In the genomic region with DNA sequence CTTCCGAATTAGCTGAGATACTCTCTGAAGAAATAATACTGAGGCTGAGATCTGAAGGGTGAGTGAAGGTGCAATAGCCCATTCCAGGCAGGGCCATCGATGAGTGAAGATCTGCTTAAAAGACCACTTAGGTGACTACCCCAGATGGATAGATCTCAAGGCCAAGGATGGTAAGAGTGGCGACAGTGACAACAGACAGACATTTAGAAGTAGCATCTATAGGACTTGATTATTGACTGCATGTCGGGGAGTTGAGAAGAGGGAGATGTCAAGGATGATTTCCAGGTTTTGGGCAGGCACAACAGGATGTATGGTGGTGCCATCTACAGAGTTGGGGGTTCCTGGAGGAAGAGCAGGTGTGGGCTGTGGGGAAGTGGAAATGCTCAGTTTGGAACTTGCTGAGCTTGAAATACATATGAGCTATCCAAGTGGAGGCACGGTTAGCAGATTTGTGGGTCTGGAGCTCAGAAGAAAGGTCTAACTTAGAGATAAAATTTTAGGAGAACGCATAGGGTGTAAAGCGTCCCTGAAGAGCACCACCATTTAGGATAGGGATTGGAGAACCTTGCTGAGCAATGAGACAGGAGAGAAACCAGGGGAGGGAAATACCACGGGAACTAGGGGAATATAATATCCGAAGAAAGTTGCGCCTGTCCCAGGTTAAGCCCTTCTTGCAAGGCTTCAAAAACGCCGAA, we compare ENCODE assay signal across 8 cellular contexts. TPM values are rescaled to one million over a fixed set of nuclear protein-coding genes. Genes with fewer than 3 reads are reported as not detected.
DNase-seq lines count a peak whose midpoint lies in the region; ATAC-seq, FAIRE-seq and TF ChIP-seq lines count a peak whose summit lies in the region.

No MANE protein-coding gene starts in this region.

- TF ChIP-seq POLR2A in heart left ventricle (IDR thresholded peaks at IDR 0.05), result no peak
- no peak for TF ChIP-seq POLR2A in prostate gland (IDR thresholded peaks at IDR 0.05)

- H3K4me3 ChIP-seq in heart left ventricle (peak overlapping the region; percentile 73 to 96 (median 80)), prostate gland (peak overlapping the region; percentile 65 to 76)

- H3K27me3 Mint-ChIP-seq in activated naive CD4-positive, alpha-beta T cell treated with anti-CD3 and anti-CD28 coated beads, Interleukin-2, amount 50 U/mL, for 24 hours, result no peaks in the 10 kb centered on the region
- peaks cover 2% of the 10 kb centered on the region for H3K27me3 Mint-ChIP-seq in activated T-helper 1 cell treated with anti-CD3 and anti-CD28 coated beads, Interleukin-12 subunit alpha, Interleukin-12 subunit beta, Interleukin-2, Interleukin-4 antibody, amounts not matched to agents 30 ng/mL and 10 ng/mL and 1 ng/mL, durations not matched to agents 14 hours and 24 hours and 36 hours (ENCODE audit: insufficient read depth)

- WGBS in heart left ventricle, 4 donors, result 15 to 18% (median 17%) methylated on average over 12 of the region's 12 CpGs
- 14% methylated on average over 12 of the region's 12 CpGs for WGBS in prostate gland

- H3K27ac ChIP-seq in heart left ventricle (peak overlapping the region; percentile 84 to 99 (median 96)), prostate gland (peak overlapping the region; percentile 94 to 95)

- peaks cover 0 to 23% (median 13%) of the 10 kb centered on the region in 9 donors for H3K36me3 ChIP-seq in heart left ventricle
- H3K36me3 ChIP-seq in prostate gland, result no peaks in the 10 kb centered on the region

- peak overlapping the region; percentile 89 for H3K4me3 Mint-ChIP-seq in activated naive CD4-positive, alpha-beta T cell treated with anti-CD3 and anti-CD28 coated beads, Interleukin-2, amount 50 U/mL, for 24 hours
- peak overlapping the region; percentile 88 for H3K4me3 Mint-ChIP-seq in activated T-helper 1 cell treated with anti-CD3 and anti-CD28 coated beads, Interleukin-12 subunit alpha, Interleukin-12 subunit beta, Interleukin-2, Interleukin-4 antibody, amounts not matched to agents 30 ng/mL and 10 ng/mL and 1 ng/mL, durations not matched to agents 14 hours and 24 hours and 36 hours

- H3K9me3 ChIP-seq in heart left ventricle (no peaks in the 10 kb centered on the region), prostate gland (no peaks in the 10 kb centered on the region)

- H3K9me3 Mint-ChIP-seq in activated naive CD4-positive, alpha-beta T cell treated with anti-CD3 and anti-CD28 coated beads, Interleukin-2, amount 50 U/mL, for 24 hours, result no peaks in the 10 kb centered on the region
- no peaks in the 10 kb centered on the region for H3K9me3 Mint-ChIP-seq in activated T-helper 1 cell treated with anti-CD3 and anti-CD28 coated beads, Interleukin-12 subunit alpha, Interleukin-12 subunit beta, Interleukin-2, Interleukin-4 antibody, amounts not matched to agents 30 ng/mL and 10 ng/mL and 1 ng/mL, durations not matched to agents 14 hours and 24 hours and 36 hours

- H3K36me3 Mint-ChIP-seq in activated naive CD4-positive, alpha-beta T cell treated with anti-CD3 and anti-CD28 coated beads, Interleukin-2, amount 50 U/mL, for 24 hours, result peaks cover 6% of the 10 kb centered on the region
- peaks cover 14% of the 10 kb centered on the region for H3K36me3 Mint-ChIP-seq in activated T-helper 1 cell treated with anti-CD3 and anti-CD28 coated beads, Interleukin-12 subunit alpha, Interleukin-12 subunit beta, Interleukin-2, Interleukin-4 antibody, amounts not matched to agents 30 ng/mL and 10 ng/mL and 1 ng/mL, durations not matched to agents 14 hours and 24 hours and 36 hours (ENCODE audit: low read depth)

- H3K4me1 ChIP-seq in heart left ventricle, result peaks cover 0 to 44% (median 28%) of the 10 kb centered on the region in 12 donors
- H3K4me1 ChIP-seq in prostate gland (replicated peaks), result no peaks in the 10 kb centered on the region

- intact Hi-C loops in activated T-helper 1 cell treated with anti-CD3 and anti-CD28 coated beads, Interleukin-12 subunit alpha, Interleukin-12 subunit beta, Interleukin-2, Interleukin-4 antibody, amounts not matched to agents 30 ng/mL and 10 ng/mL and 1 ng/mL, durations not matched to agents 14 hours and 24 hours and 36 hours (cut with micrococcal nuclease), result loop anchor here (1.0 to 10.0 kb wide), 7 partner anchors 29 to 1921 kb away; partner anchors contain the start of genes ANKRD37, CCDC110, CENPU and SNX25
- intact Hi-C loops in heart left ventricle (cut with DNase I), result loop anchor here in 7 of 10 donors (1.0 to 10.0 kb wide), 6 partner anchors 28 to 172 kb away; partner anchors contain the start of genes ANKRD37 (in 4 of the 7) and CCDC110 (in 1 of the 7)
- intact Hi-C loops in prostate gland (cut with DNase I), result loop anchor here (5.0 kb wide), 1 partner anchor 42 kb away; no protein-coding TSS in a partner anchor

- peak overlapping the region; percentile 99 for H3K27ac Mint-ChIP-seq in activated naive CD4-positive, alpha-beta T cell treated with anti-CD3 and anti-CD28 coated beads, Interleukin-2, amount 50 U/mL, for 24 hours
- peak overlapping the region; percentile 92 for H3K27ac Mint-ChIP-seq in activated T-helper 1 cell treated with anti-CD3 and anti-CD28 coated beads, Interleukin-12 subunit alpha, Interleukin-12 subunit beta, Interleukin-2, Interleukin-4 antibody, amounts not matched to agents 30 ng/mL and 10 ng/mL and 1 ng/mL, durations not matched to agents 14 hours and 24 hours and 36 hours

- peak; percentile 9 to 44 (median 42) for ATAC-seq in heart left ventricle

- no peak for TF ChIP-seq CTCF in heart left ventricle (IDR thresholded peaks at IDR 0.05)
- TF ChIP-seq CTCF in prostate gland (IDR thresholded peaks at IDR 0.05), result no peak

- H3K27me3 ChIP-seq in heart left ventricle (no peaks in the 10 kb centered on the region), prostate gland (replicated peaks; ENCODE audit: insufficient read depth) (no peaks in the 10 kb centered on the region)

- no peak for FAIRE-seq in urothelium cell line (lab: Jason Lieb, UNC)

- no peak for DNase-seq in activated naive CD4-positive, alpha-beta T cell treated with anti-CD3 and anti-CD28 coated beads, Interleukin-2, amount 50 U/mL, for 16 hours
- DNase-seq in HT-29 (ENCODE audit: low spot score), result peak; percentile 34
- no peak for DNase-seq in activated T-helper 1 cell treated with anti-CD3 and anti-CD28 coated beads, Interleukin-12 subunit alpha, Interleukin-12 subunit beta, Interleukin-2, Interleukin-4 antibody, amounts not matched to agents 30 ng/mL and 10 ng/mL and 1 ng/mL, durations not matched to agents 14 hours and 24 hours and 36 hours (ENCODE audit: low spot score)
- no peak for DNase-seq in heart left ventricle
- DNase-seq in prostate gland (ENCODE audit: low spot score), result peak; percentile 26
- DNase-seq in urothelium cell line (ENCODE audit: low spot score), result no peak
- DNase-seq in D341Med (ENCODE audit: low spot score), result no peak

- peaks cover 41% of the 10 kb centered on the region for H3K4me1 Mint-ChIP-seq in activated naive CD4-positive, alpha-beta T cell treated with anti-CD3 and anti-CD28 coated beads, Interleukin-2, amount 50 U/mL, for 24 hours
- peaks cover 35% of the 10 kb centered on the region for H3K4me1 Mint-ChIP-seq in activated T-helper 1 cell treated with anti-CD3 and anti-CD28 coated beads, Interleukin-12 subunit alpha, Interleukin-12 subunit beta, Interleukin-2, Interleukin-4 antibody, amounts not matched to agents 30 ng/mL and 10 ng/mL and 1 ng/mL, durations not matched to agents 14 hours and 24 hours and 36 hours (ENCODE audit: low read depth)

RNA-seq across cellular contexts. Expression of gene UFSP2, which starts 0.7 kb away (rescaled TPM):
- 4.5 and 5.2 TPM in 2 replicates for total RNA-seq in HT-29 (2014; rRNA removed; shearing (Covaris generic))
- 19.8 and 19.9 TPM in 2 replicates for total RNA-seq in activated T-helper 1 cell treated with anti-CD3 and anti-CD28 coated beads, Interleukin-12 subunit alpha, Interleukin-12 subunit beta, Interleukin-2, Interleukin-4 antibody, amounts not matched to agents 30 ng/mL and 10 ng/mL and 1 ng/mL, durations not matched to agents 14 hours and 24 hours and 36 hours
- total RNA-seq in heart left ventricle (10 to 100 TPM; 25.2 to 52.4 (median 35.1) TPM), prostate gland (10 to 100 TPM; 32.1 to 42.7 TPM)
- polyA plus RNA-seq in heart left ventricle, result 10 to 100 TPM; 17.7 to 35.0 TPM

RNA-seq across cellular contexts. Expression of gene ANKRD37, which starts 28.4 kb away (rescaled TPM):
- total RNA-seq in HT-29 (2014; rRNA removed; shearing (Covaris generic)), result 6.7 and 10.4 TPM in 2 replicates
- 12.4 and 15.8 TPM in 2 replicates for total RNA-seq in activated T-helper 1 cell treated with anti-CD3 and anti-CD28 coated beads, Interleukin-12 subunit alpha, Interleukin-12 subunit beta, Interleukin-2, Interleukin-4 antibody, amounts not matched to agents 30 ng/mL and 10 ng/mL and 1 ng/mL, durations not matched to agents 14 hours and 24 hours and 36 hours
- 10 to 100 TPM in 7 of 9 donors, 1 to 10 TPM in 2; 8.4 to 21.3 (median 12.2) TPM for total RNA-seq in heart left ventricle
- polyA plus RNA-seq in heart left ventricle, result 10 to 100 TPM; 11.8 to 30.6 TPM
- 10 to 100 TPM; 17.7 to 19.0 TPM for total RNA-seq in prostate gland

RNA-seq across cellular contexts. Expression of gene LRP2BP, which starts 29.3 kb away (rescaled TPM):
- 0.13 and 0.61 TPM in 2 replicates for total RNA-seq in HT-29 (2014; rRNA removed; shearing (Covaris generic))
- 0.42 and 0.47 TPM in 2 replicates for total RNA-seq in activated T-helper 1 cell treated with anti-CD3 and anti-CD28 coated beads, Interleukin-12 subunit alpha, Interleukin-12 subunit beta, Interleukin-2, Interleukin-4 antibody, amounts not matched to agents 30 ng/mL and 10 ng/mL and 1 ng/mL, durations not matched to agents 14 hours and 24 hours and 36 hours
- total RNA-seq in heart left ventricle, result 1 to 10 TPM in 8 of 9 donors, under 1 TPM in 1; 0.80 to 3.5 (median 1.3) TPM
- 1 to 10 TPM in 1 of 2 donors, under 1 TPM in 1; 0.62 to 1.2 TPM for polyA plus RNA-seq in heart left ventricle
- 1 to 10 TPM in 1 of 2 donors, under 1 TPM in 1; 0.32 to 1.4 TPM for total RNA-seq in prostate gland

RNA-seq across cellular contexts. Expression of gene CCDC110, which starts 46.5 kb away (rescaled TPM):
- not detected in 2 replicates for total RNA-seq in HT-29 (2014; rRNA removed; shearing (Covaris generic))
- not detected in 2 replicates for total RNA-seq in activated T-helper 1 cell treated with anti-CD3 and anti-CD28 coated beads, Interleukin-12 subunit alpha, Interleukin-12 subunit beta, Interleukin-2, Interleukin-4 antibody, amounts not matched to agents 30 ng/mL and 10 ng/mL and 1 ng/mL, durations not matched to agents 14 hours and 24 hours and 36 hours
- total RNA-seq in heart left ventricle (1 to 10 TPM in 5 of 9 donors, under 1 TPM in 4; 0.62 to 2.6 (median 1.1) TPM), prostate gland (10 to 100 TPM in 1 of 2 donors, 1 to 10 TPM in 1; 2.8 to 10.3 TPM)
- polyA plus RNA-seq in heart left ventricle, result under 1 TPM; 0.19 to 0.55 TPM

Comparison
In these comparisons a context has a peak if more than half of its experiments do, and no peak if none do; other contexts are left out.
1. DNase-seq: peak in HT-29 (single experiment) and prostate gland (single experiment); none in activated naive CD4-positive, alpha-beta T cell treated with anti-CD3 and anti-CD28 coated beads, Interleukin-2, amount 50 U/mL, for 16 hours (single experiment), activated T-helper 1 cell treated with anti-CD3 and anti-CD28 coated beads, Interleukin-12 subunit alpha, Interleukin-12 subunit beta, Interleukin-2, Interleukin-4 antibody, amounts not matched to agents 30 ng/mL and 10 ng/mL and 1 ng/mL, durations not matched to agents 14 hours and 24 hours and 36 hours (single experiment), heart left ventricle (0 of 5), urothelium cell line (single experiment) and D341Med (single experiment).